ENCODE assay signal across 8 cellular contexts in genomic region chr21:46228345-46229051, GRCh38. TPM values are rescaled to one million over a fixed set of nuclear protein-coding genes. Genes with fewer than 3 reads are reported as not detected.
DNase-seq lines count a peak whose midpoint lies in the region; ATAC-seq, FAIRE-seq and TF ChIP-seq lines count a peak whose summit lies in the region.

LSS (minus strand) TSS chr21:46228774; CDS start chr21:46228745, 29 bp downstream.

- ATAC-seq in GM21529 (IDR thresholded peaks at IDR 0.05; ENCODE audit: unreplicated experiment) = peak; percentile 79

- H3K4me1 Mint-ChIP-seq in IgD-negative memory B cell = peaks cover 23 to 37% (median 23%) of the 10 kb centered on the region in 3 donors

- peak within 1 kb of the TSS; percentile 62 to 100 (median 94) for H3K4me3 Mint-ChIP-seq in IgD-negative memory B cell

- H3K27ac Mint-ChIP-seq in IgD-negative memory B cell = peak within 1 kb of the TSS; percentile 75 to 92 (median 83)

- H3K9me3 Mint-ChIP-seq in IgD-negative memory B cell = peaks cover 0 to 6% (median 0%) of the 10 kb centered on the region in 3 donors

- DNase-seq in D721Med (ENCODE audit: insufficient read length, low spot score) (peak; percentile 96), OCI-M1 (lab: John Stamatoyannopoulos, UW) (peak; percentile 99), activated T-cell treated with anti-CD3 and anti-CD28 coated beads for 24 hours (ENCODE audit: low read depth) (peak; percentile 93), epidermal melanocyte (ENCODE audit: insufficient read length, low spot score) (peak; percentile 98), middle frontal gyrus (ENCODE audit: extremely low spot score, low spot score) (peak; percentile 89)
- DNase-seq in stimulated activated CD8-positive, alpha-beta memory T cell treated with anti-CD3 and anti-CD28 coated beads, Interleukin-2, amount 100 ng/mL, for 1 hour (ENCODE audit: low read depth in 2 of 2) = peak; percentile 93 to 98

- no peak for TF ChIP-seq CTCF in D721Med (IDR thresholded peaks at IDR 0.05; ENCODE audit: insufficient read depth, missing control alignments)

- peaks cover 1% of the 10 kb centered on the region for H3K36me3 Mint-ChIP-seq in IgD-negative memory B cell

- FAIRE-seq in D721Med (lab: Jason Lieb, UNC) = no peak

- H3K27me3 Mint-ChIP-seq in IgD-negative memory B cell = no peaks in the 10 kb centered on the region

RNA-seq across cellular contexts. Expression of gene LSS, which starts in this region (rescaled TPM):
- 13.5 TPM for polyA plus RNA-seq in IgD-negative memory B cell

Comparison
In these comparisons a context has a peak if more than half of its experiments do, and no peak if none do; other contexts are left out.
1. Peak in every context shown above with its lines: DNase-seq and ATAC-seq.